ENCODE assay signal across 23 cellular contexts in the genomic region with DNA sequence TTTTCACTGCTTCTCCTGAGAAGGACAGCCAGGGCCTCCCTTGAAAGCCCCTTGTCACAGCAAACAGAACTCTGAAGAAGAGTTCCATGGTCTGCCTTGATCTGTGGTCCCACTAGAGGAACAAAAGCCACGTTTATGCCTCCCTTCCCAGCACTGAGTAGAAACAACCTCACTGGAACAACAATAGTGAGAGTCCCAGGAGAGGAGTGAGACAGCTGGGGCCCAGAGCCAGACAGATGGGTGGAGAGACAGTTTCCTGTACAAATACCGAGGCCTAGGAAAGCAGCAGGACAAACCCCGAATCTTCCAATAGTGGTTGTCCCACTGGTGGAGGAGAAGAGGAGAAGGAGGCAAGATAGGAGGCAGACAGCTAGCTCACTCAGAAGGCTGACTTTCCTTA.
DNase-seq lines count a peak whose midpoint lies in the region; ATAC-seq, FAIRE-seq and TF ChIP-seq lines count a peak whose summit lies in the region.
"Had no signal": no experiment of that assay in that cellular context is flagged by ENCODE, and none has a peak within 500 bp of the region (broad histone marks: within the 10 kb centered on the region; RNA-seq: fewer than 3 reads in every experiment).

No MANE protein-coding gene starts in this region.

- no peak for ATAC-seq in naive thymus-derived CD8-positive, alpha-beta T cell
- ATAC-seq: effector memory CD8-positive, alpha-beta T cell; HepG2; natural killer cell treated with Interleukin-12 subunit alpha and Interleukin-12 subunit beta and Interleukin-15 and Interleukin-18, amount 100 ng/mL, for 72 hours; Panc1 had no signal

- intact Hi-C loops in testis (cut with DNase I; ENCODE audit: low total_unique reads): no loop called here

- no peak for FAIRE-seq in GM12891 (lab: Jason Lieb, UNC)
- FAIRE-seq: A204.1, HepG2, keratinocyte had no signal

- no peaks in the 10 kb centered on the region for H3K9me3 ChIP-seq in testis
- H3K9me3 ChIP-seq: MG63, prostate gland, tibial nerve had no signal

- TF ChIP-seq POLR2A in testis (IDR thresholded peaks at IDR 0.05) (no peak), GM12891 (IDR thresholded peaks at IDR 0.05; ENCODE audit: low read depth, low read length) (no peak)

- H3K27ac Mint-ChIP-seq in glutamatergic neuron (ENCODE audit: unreplicated experiment): peak overlapping the region; percentile 97
- H3K27ac Mint-ChIP-seq in naive thymus-derived CD8-positive, alpha-beta T cell: no peak overlapping the region
- no peak overlapping the region for H3K27ac Mint-ChIP-seq in endothelial cell (ENCODE audit: unreplicated experiment)
- H3K27ac Mint-ChIP-seq: CD4-positive, CD25-positive, alpha-beta regulatory T cell; effector memory CD8-positive, alpha-beta T cell; memory B cell; natural killer cell treated with Interleukin-12 subunit alpha and Interleukin-12 subunit beta and Interleukin-15 and Interleukin-18, amount 100 ng/mL, for 72 hours had no signal

- H3K27me3 ChIP-seq in testis: no peaks in the 10 kb centered on the region
- H3K27me3 ChIP-seq: MG63, tibial nerve had no signal

- H3K9me3 Mint-ChIP-seq in glutamatergic neuron (ENCODE audit: unreplicated experiment) (peaks cover 14% of the 10 kb centered on the region), endothelial cell (ENCODE audit: unreplicated experiment) (no peaks in the 10 kb centered on the region)
- no peaks in the 10 kb centered on the region for H3K9me3 Mint-ChIP-seq in naive thymus-derived CD8-positive, alpha-beta T cell
- H3K9me3 Mint-ChIP-seq: effector memory CD8-positive, alpha-beta T cell; memory B cell; natural killer cell treated with Interleukin-12 subunit alpha and Interleukin-12 subunit beta and Interleukin-15 and Interleukin-18, amount 100 ng/mL, for 72 hours had no signal

- DNase-seq in NCI-H524 (lab: John Stamatoyannopoulos, UW) (peak; percentile 31 to 69), NCI-H524 treated with DMSO at 0.1 percent for 48 hours (lab: John Stamatoyannopoulos, UW) (no peak), NCI-H69 (lab: John Stamatoyannopoulos, UW) (peak; percentile 88), glutamatergic neuron (peak; percentile 59), testis (peak; percentile 33), GM12891 (ENCODE audit: insufficient read length, low spot score) (no peak), endothelial cell (ENCODE audit: low spot score) (no peak)
- DNase-seq in naive thymus-derived CD8-positive, alpha-beta T cell: no peak
- DNase-seq: activated CD4-positive, alpha-beta T cell treated with anti-CD3 and anti-CD28 coated beads for 4 hours; CD4-positive, CD25-positive, alpha-beta regulatory T cell; effector memory CD8-positive, alpha-beta T cell; H7; MG63; NCI-H1930; NCI-H82 had no signal

- H3K4me3 Mint-ChIP-seq in glutamatergic neuron (ENCODE audit: unreplicated experiment) (peak overlapping the region; percentile 73), endothelial cell (ENCODE audit: unreplicated experiment) (no peak overlapping the region)
- H3K4me3 Mint-ChIP-seq in naive thymus-derived CD8-positive, alpha-beta T cell: no peak overlapping the region
- H3K4me3 Mint-ChIP-seq: CD4-positive, CD25-positive, alpha-beta regulatory T cell; effector memory CD8-positive, alpha-beta T cell; memory B cell; natural killer cell treated with Interleukin-12 subunit alpha and Interleukin-12 subunit beta and Interleukin-15 and Interleukin-18, amount 100 ng/mL, for 72 hours had no signal

- peaks cover 54% of the 10 kb centered on the region for H3K4me1 Mint-ChIP-seq in glutamatergic neuron (ENCODE audit: low read depth, unreplicated experiment)
- no peaks in the 10 kb centered on the region for H3K4me1 Mint-ChIP-seq in naive thymus-derived CD8-positive, alpha-beta T cell
- H3K4me1 Mint-ChIP-seq in endothelial cell (ENCODE audit: unreplicated experiment): peaks cover 3% of the 10 kb centered on the region
- H3K4me1 Mint-ChIP-seq: CD4-positive, CD25-positive, alpha-beta regulatory T cell had no signal

- no peak for TF ChIP-seq CTCF in glutamatergic neuron (IDR thresholded peaks at IDR 0.05; ENCODE audit: partially characterized antibody, unreplicated experiment)
- no peak for TF ChIP-seq CTCF in testis (IDR thresholded peaks at IDR 0.05)
- no peak for TF ChIP-seq CTCF in endothelial cell (IDR thresholded peaks at IDR 0.05; ENCODE audit: unreplicated experiment)

- WGBS in testis, 2 donors: 33 to 58% methylated on average over 3 of the region's 3 CpGs

- H3K4me1 ChIP-seq in testis: no peaks in the 10 kb centered on the region
- H3K4me1 ChIP-seq: prostate gland had no signal

- peak overlapping the region in 1 of 2 donors; percentile 15 for H3K27ac ChIP-seq in testis
- H3K27ac ChIP-seq: prostate gland had no signal

- POLR2A ChIA-PET in naive thymus-derived CD8-positive, alpha-beta T cell (lab: Charles Lee): no interaction called here

- H3K36me3 Mint-ChIP-seq in glutamatergic neuron (ENCODE audit: unreplicated experiment): no peaks in the 10 kb centered on the region
- H3K36me3 Mint-ChIP-seq in naive thymus-derived CD8-positive, alpha-beta T cell: no peaks in the 10 kb centered on the region
- no peaks in the 10 kb centered on the region for H3K36me3 Mint-ChIP-seq in endothelial cell (ENCODE audit: low read depth, unreplicated experiment)
- H3K36me3 Mint-ChIP-seq: CD4-positive, CD25-positive, alpha-beta regulatory T cell; memory B cell; natural killer cell treated with Interleukin-12 subunit alpha and Interleukin-12 subunit beta and Interleukin-15 and Interleukin-18, amount 100 ng/mL, for 72 hours had no signal

- H3K4me3 ChIP-seq in testis: no peak overlapping the region
- H3K4me3 ChIP-seq: MG63, prostate gland, tibial nerve had no signal

- H3K36me3 ChIP-seq in testis (ENCODE audit: low read depth, missing control alignments): no peaks in the 10 kb centered on the region
- H3K36me3 ChIP-seq: MG63, prostate gland, tibial nerve had no signal

- peaks cover 12% of the 10 kb centered on the region for H3K27me3 Mint-ChIP-seq in glutamatergic neuron (ENCODE audit: unreplicated experiment)
- peaks cover 0 to 25% (median 16%) of the 10 kb centered on the region in 5 donors for H3K27me3 Mint-ChIP-seq in naive thymus-derived CD8-positive, alpha-beta T cell
- H3K27me3 Mint-ChIP-seq in endothelial cell (ENCODE audit: unreplicated experiment): no peaks in the 10 kb centered on the region
- H3K27me3 Mint-ChIP-seq: memory B cell had no signal

TF ChIP-seq in GM12891, 5 proteins besides CTCF, POLR2A, EP300 and RAD21:
- TF ChIP-seq POU2F2 (IDR thresholded peaks at IDR 0.05; ENCODE audit: low read depth, low read length) (no peak), PAX5 (IDR thresholded peaks at IDR 0.05; ENCODE audit: insufficient read depth, low read length, severe bottlenecking) (no peak), SPI1 (IDR thresholded peaks at IDR 0.05; ENCODE audit: low read depth, low read length) (no peak), TAF1 (IDR thresholded peaks at IDR 0.05; ENCODE audit: low read depth, low read length) (no peak), POLR2AphosphoS5 (IDR thresholded peaks at IDR 0.05; ENCODE audit: low read depth, low read length) (no peak)

Comparison
In these comparisons a context has a peak if more than half of its experiments do, and no peak if none do; other contexts are left out.
1. DNase-seq: peak in NCI-H524 (2 of 2), NCI-H69 (single experiment), glutamatergic neuron (single experiment) and testis (single experiment); none in NCI-H524 treated with DMSO at 0.1 percent for 48 hours (single experiment), GM12891 (single experiment), naive thymus-derived CD8-positive, alpha-beta T cell (0 of 10) and endothelial cell (single experiment).